ENCODE assay signal across 2 cellular contexts in genomic region chr2:29462293-29462692, GRCh38.
TF ChIP-seq lines count a peak whose summit lies in the region.

No MANE protein-coding gene starts in this region.

TF ChIP-seq in SK-N-SH, 30 proteins besides CTCF, POLR2A, EP300 and RAD21 (continued from another document):
- peak; percentile 35; the same call in 1 of the 2 replicates for TF ChIP-seq FOSL2 (IDR thresholded peaks at IDR 0.05; ENCODE audit: borderline replicate concordance, low read depth)
- TF ChIP-seq RXRA (IDR thresholded peaks at IDR 0.05; ENCODE audit: borderline replicate concordance, low read depth) = no peak
- TF ChIP-seq IRF3 (IDR thresholded peaks at IDR 0.05; ENCODE audit: low read depth, low read length) = no peak
- TF ChIP-seq FOXJ3 (CRISPR knock-in tag; IDR thresholded peaks at IDR 0.05) = no peak
- no peak for TF ChIP-seq MEF2A (IDR thresholded peaks at IDR 0.05; ENCODE audit: borderline replicate concordance, low read depth)

TF ChIP-seq in GM23338, 12 proteins besides CTCF, POLR2A, EP300 and RAD21 (continued from another document):
- TF ChIP-seq ETS1 (IDR thresholded peaks at IDR 0.05) (no peak), EZH2phosphoT487 (IDR thresholded peaks at IDR 0.05; ENCODE audit: unreplicated experiment) (no peak)
